ENCODE assay signal across 8 cellular contexts in genomic region chr15:56886450-56886856, GRCh38. TPM values are rescaled to one million over a fixed set of nuclear protein-coding genes. Genes with fewer than 3 reads are reported as not detected.
A peak's percentile ranks its signal among the peaks of the same experiment; 100 is the strongest.
DNase-seq lines count a peak whose midpoint lies in the region; ATAC-seq and TF ChIP-seq lines count a peak whose summit lies in the region.

No MANE protein-coding gene starts in this region.

- no peaks in the 10 kb centered on the region for H3K36me3 ChIP-seq in Loucy (ENCODE audit: insufficient read depth, low read length)
- H3K36me3 ChIP-seq in brain microvascular endothelial cell (replicated peaks) = no peaks in the 10 kb centered on the region
- H3K36me3 ChIP-seq in mesodermal cell (ENCODE audit: control insufficient read depth, insufficient read depth, low read length) = no peaks in the 10 kb centered on the region

- H3K4me3 ChIP-seq in Loucy (ENCODE audit: low read length, poor library complexity, severe bottlenecking) (peak overlapping the region; percentile 90), brain microvascular endothelial cell (ENCODE audit: low read depth, low read length) (peak overlapping the region; percentile 54), mesodermal cell (ENCODE audit: extremely low read depth, insufficient read depth, low read length, poor library complexity, severe bottlenecking) (peak overlapping the region; percentile 52), lower leg skin (ENCODE audit: low read depth, poor library complexity, severe bottlenecking) (no peak overlapping the region)

- no peak for TF ChIP-seq CTCF in Loucy (conservative IDR thresholded peaks at IDR 0.05; ENCODE audit: low read length)
- no peak for TF ChIP-seq CTCF in brain microvascular endothelial cell (IDR thresholded peaks at IDR 0.05; ENCODE audit: low read depth, low read length, missing control alignments)
- TF ChIP-seq CTCF in lower leg skin (IDR thresholded peaks at IDR 0.05) = no peak

- H3K79me2 ChIP-seq in Loucy (ENCODE audit: insufficient read depth, low read length) = no peaks in the 10 kb centered on the region

- peaks cover 7% of the 10 kb centered on the region; the same call in 1 of the 2 replicates for H3F3A ChIP-seq in Loucy (ENCODE audit: low read depth)

- in situ Hi-C loops in brain microvascular endothelial cell (cut with HindIII; ENCODE audit: low pct_ligation_motif_present, low sequenced_read_pairs) = no loop called here

- ATAC-seq in activated CD4-positive, CD25-positive, alpha-beta regulatory T cell treated with anti-CD3 and anti-CD28 coated beads, Interleukin-2, amount 50 U/mL, for 24 hours = no peak

- H4K20me1 ChIP-seq in Loucy (ENCODE audit: insufficient read depth, low read length, poor library complexity, severe bottlenecking) = no peaks in the 10 kb centered on the region

- H3K9ac ChIP-seq in Loucy (ENCODE audit: low read depth, low read length, poor library complexity, severe bottlenecking) = peak overlapping the region; percentile 85

- no peaks in the 10 kb centered on the region for H3K9me2 ChIP-seq in Loucy (replicated peaks; ENCODE audit: low read depth, low read length)

- no peak for TF ChIP-seq POLR2A in lower leg skin (IDR thresholded peaks at IDR 0.05)

- H3K27ac ChIP-seq in brain microvascular endothelial cell (peak overlapping the region; percentile 71), mesodermal cell (ENCODE audit: low read depth, low read length, severe bottlenecking) (peak overlapping the region; percentile 96)

- H2AFZ ChIP-seq in Loucy (ENCODE audit: low read length) = peak overlapping the region; percentile 97

- 71 to 90% methylated on average over 1 to 2 of the region's 5 CpGs for WGBS in mesodermal cell (ENCODE audit: insufficient coverage in 2 of 2), 2 experiments
- 26 to 44% methylated on average over 5 of the region's 5 CpGs for WGBS in lower leg skin, 2 donors

- peak; percentile 3 for DNase-seq in ELF-1 (ENCODE audit: low read depth, low spot score)
- DNase-seq in brain microvascular endothelial cell = peak; percentile 2
- no peak for DNase-seq in DMS 273 (lab: John Stamatoyannopoulos, UW; ENCODE audit: unreplicated experiment)
- DNase-seq in NCI-H1694 (lab: John Stamatoyannopoulos, UW) = no peak
- no peak for DNase-seq in lower leg skin (ENCODE audit: low spot score in 2 of 2)

- H3K4me1 ChIP-seq in Loucy (ENCODE audit: insufficient read depth, low read length, poor library complexity, severe bottlenecking) (peaks cover 27% of the 10 kb centered on the region), mesodermal cell (ENCODE audit: control insufficient read depth, insufficient read depth, low read length, poor library complexity, severe bottlenecking) (peaks cover 12% of the 10 kb centered on the region)

- no peaks in the 10 kb centered on the region for H3K9me3 ChIP-seq in Loucy (ENCODE audit: insufficient read depth, low read depth, low read length)
- no peaks in the 10 kb centered on the region for H3K9me3 ChIP-seq in mesodermal cell (ENCODE audit: control insufficient read depth, low read length)

- H3K27me3 ChIP-seq in Loucy (ENCODE audit: insufficient read depth, low read length, poor library complexity, severe bottlenecking) (no peaks in the 10 kb centered on the region), brain microvascular endothelial cell (replicated peaks) (no peaks in the 10 kb centered on the region)

- peak overlapping the region; percentile 99 for H3K4me2 ChIP-seq in Loucy (ENCODE audit: low read depth, low read length, poor library complexity, severe bottlenecking)

- intact Hi-C loops in lower leg skin (cut with DNase I; ENCODE audit: low total_unique reads) = no loop called here

RNA-seq across cellular contexts. Expression of gene TCF12, which starts 32.0 kb away (rescaled TPM):
- polyA plus RNA-seq in mesodermal cell (2013, experiment 1 of 2) = 110 TPM
- 89.0 TPM for polyA plus RNA-seq in mesodermal cell (2013, experiment 2 of 2)
- total RNA-seq in lower leg skin = 100 to 1,000 TPM in 1 of 4 donors, 10 to 100 TPM in 3; 50.5 to 117 (median 89.8) TPM

Comparison
In these comparisons a context has a peak if more than half of its experiments do, and no peak if none do; other contexts are left out.
1. DNase-seq: peak in ELF-1 (single experiment) and brain microvascular endothelial cell (single experiment); none in DMS 273 (single experiment), NCI-H1694 (single experiment) and lower leg skin (0 of 2).